27 cellular contexts compared by ENCODE assay signal in the genomic region with DNA sequence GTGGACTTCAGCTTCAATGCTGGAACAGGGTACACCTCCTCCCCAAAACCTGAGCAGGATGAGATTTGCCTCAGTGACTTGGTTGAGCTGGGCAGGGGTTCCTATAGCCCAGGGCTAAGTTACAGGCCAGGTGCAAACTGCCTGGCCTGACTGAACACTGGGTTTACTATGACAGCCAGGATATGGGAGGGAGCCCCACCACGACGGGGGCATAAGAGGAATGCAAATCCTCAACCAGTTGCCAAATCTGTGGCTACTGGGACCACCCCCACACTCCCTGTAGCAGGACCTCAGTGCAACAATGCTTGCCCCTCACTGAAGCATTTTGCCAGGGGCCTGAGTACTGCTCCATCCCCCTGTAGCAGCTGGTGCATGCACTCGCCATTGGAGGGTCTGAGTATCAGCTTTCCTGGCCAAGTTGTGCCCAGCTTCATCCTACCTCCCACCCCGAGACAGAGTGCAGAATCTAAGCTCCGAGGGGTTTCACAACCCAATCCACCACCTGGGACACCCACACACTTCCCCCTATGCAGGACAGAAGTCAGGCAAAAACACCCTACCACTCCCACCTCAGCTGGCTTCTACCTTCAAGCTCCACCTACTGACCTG. TPM values are rescaled to one million over a fixed set of nuclear protein-coding genes. Genes with fewer than 3 reads are reported as not detected.
DNase-seq lines count a peak whose midpoint lies in the region; ATAC-seq and TF ChIP-seq lines count a peak whose summit lies in the region.
"Had no signal": no experiment of that assay in that cellular context is flagged by ENCODE, and none has a peak within 500 bp of the region (broad histone marks: within the 10 kb centered on the region; RNA-seq: fewer than 3 reads in every experiment).

No MANE protein-coding gene starts in this region.

- H3K4me2 ChIP-seq in OCI-LY7 (ENCODE audit: low read length) = no peak overlapping the region

- DNase-seq in transverse colon (peak; percentile 13), occipital lobe (lab: John Stamatoyannopoulos, UW) (no peak), NCI-H2227 treated with DMSO at 0.1 percent for 48 hours (lab: John Stamatoyannopoulos, UW) (no peak), OCI-LY7 (ENCODE audit: low spot score) (no peak)
- DNase-seq: activated B cell treated with CpG ODN at 0.5 μM for 24 hours; activated CD8-positive, alpha-beta T cell treated with anti-CD3 and anti-CD28 coated beads for 36 hours; activated T-cell treated with anti-CD3 and anti-CD28 coated beads, Interleukin-2, amount 50 U/mL, for 72 hours; BE2C; foreskin fibroblast; hippocampal formation; islet precursor cell; KG1; NCI-H1092; NCI-H2107; NCI-H526; OCI-M1; stimulated activated CD4-positive, alpha-beta T cell treated with anti-CD3 and anti-CD28 coated beads, Interleukin-4, amount 100 ng/mL, for 1 hour; T-helper 17 cell had no signal

- in situ Hi-C loops in transverse colon (cut with MboI; ENCODE audit: low pct_ligation_motif_present in 1 of 4, low pct_unique_long_range_greater_than_20kb in 1 of 4, low sequenced_read_pairs in 3 of 4) = no loop called here

- CTCF ChIA-PET in OCI-LY7 (lab: Charles Lee; ENCODE audit: unreplicated experiment) = no interaction called here

- peak; percentile 29 for ATAC-seq in GM18909 (IDR thresholded peaks at IDR 0.05; ENCODE audit: poor library complexity, unreplicated experiment)
- peak; percentile 20 for ATAC-seq in HG02798 (IDR thresholded peaks at IDR 0.05; ENCODE audit: poor library complexity, unreplicated experiment)
- ATAC-seq: activated CD8-positive, alpha-beta T cell treated with anti-CD3 and anti-CD28 coated beads for 36 hours; activated T-cell treated with anti-CD3 and anti-CD28 coated beads, Interleukin-2, amount 50 U/mL, for 72 hours; natural killer cell treated with Interleukin-12 subunit alpha and Interleukin-12 subunit beta and Interleukin-15 and Interleukin-18, amount 100 ng/mL, for 72 hours; T-helper 17 cell had no signal

- no peak for TF ChIP-seq EP300 in transverse colon (IDR thresholded peaks at IDR 0.05; ENCODE audit: low read depth)

- H3K9me3 ChIP-seq in transverse colon (no peaks in the 10 kb centered on the region), OCI-LY7 (ENCODE audit: low read length) (peaks cover 1% of the 10 kb centered on the region; the same call in 1 of the 2 replicates)
- H3K9me3 ChIP-seq: BE2C, breast epithelium, prostate gland, SJSA1 had no signal

- H2AFZ ChIP-seq in OCI-LY7 (ENCODE audit: low read length) = no peak overlapping the region

- H3K4me1 ChIP-seq in transverse colon (peaks cover 0 to 13% (median 1%) of the 10 kb centered on the region in 4 donors), OCI-LY7 (ENCODE audit: insufficient read depth, low read length, poor library complexity, severe bottlenecking) (no peaks in the 10 kb centered on the region)
- H3K4me1 ChIP-seq: BE2C, breast epithelium, SJSA1 had no signal

- H4K20me1 ChIP-seq in OCI-LY7 (ENCODE audit: insufficient read depth, low read length) = no peaks in the 10 kb centered on the region

- H3K9me2 ChIP-seq in OCI-LY7 (ENCODE audit: insufficient read depth, low read length) = peaks cover 4% of the 10 kb centered on the region; the same call in 1 of the 2 replicates

- H3K79me2 ChIP-seq in OCI-LY7 (ENCODE audit: insufficient read depth, low read depth, low read length) = no peaks in the 10 kb centered on the region

- BruUV-seq in OCI-LY7 (replicated peaks; lab: Mats Ljungman, UMichigan) = no TSS peak

- TF ChIP-seq CTCF in VCaP (conservative IDR thresholded peaks at IDR 0.05) = no peak
- no peak for TF ChIP-seq CTCF in transverse colon (IDR thresholded peaks at IDR 0.05)
- no peak for TF ChIP-seq CTCF in OCI-LY7 (conservative IDR thresholded peaks at IDR 0.05; ENCODE audit: low read length)

- H3K27ac ChIP-seq in VCaP (peak overlapping the region; percentile 97), transverse colon (peak overlapping the region in 1 of 4 donors; percentile 49), OCI-LY7 (ENCODE audit: low read depth, low read length, poor library complexity, severe bottlenecking) (no peak overlapping the region)
- H3K27ac ChIP-seq: breast epithelium, prostate gland, SJSA1, skin epidermis had no signal

- H3K36me3 ChIP-seq in transverse colon = no peaks in the 10 kb centered on the region
- no peaks in the 10 kb centered on the region for H3K36me3 ChIP-seq in OCI-LY7 (ENCODE audit: insufficient read depth, low read length)
- H3K36me3 ChIP-seq: BE2C, breast epithelium, prostate gland, SJSA1 had no signal

- no peak for TF ChIP-seq POLR2A in transverse colon (IDR thresholded peaks at IDR 0.05)

- 53% methylated on average over 5 of the region's 5 CpGs; no CpG with 5 or more reads in 1 of the 2 donors for WGBS in transverse colon (ENCODE audit: low coverage in 1 of 2), 2 donors

- intact Hi-C loops in transverse colon (cut with DNase I; ENCODE audit: low total_unique reads) (no loop called here), OCI-LY7 (cut with micrococcal nuclease; ENCODE audit: unreplicated experiment) (no loop called here)

- no peaks in the 10 kb centered on the region for H3K27me3 ChIP-seq in transverse colon
- H3K27me3 ChIP-seq: BE2C, breast epithelium, SJSA1 had no signal

- H3K4me3 ChIP-seq in transverse colon = no peak overlapping the region
- no peak overlapping the region for H3K4me3 ChIP-seq in OCI-LY7 (ENCODE audit: low read depth, low read length, poor library complexity, severe bottlenecking)
- H3K4me3 ChIP-seq: breast epithelium, prostate gland, SJSA1, skin epidermis had no signal

- POLR2A ChIA-PET in OCI-LY7 (lab: Charles Lee) = interaction anchor here (0.6 to 1.2 kb wide), 2 partner anchors 152 to 615 kb away, joined by 3 read pairs; no protein-coding TSS in a partner anchor

RNA-seq across cellular contexts. Expression of gene TREML4, which starts 27.6 kb away (rescaled TPM):
- total RNA-seq in transverse colon (not detected), occipital lobe (not detected), OCI-LY7 (2022) (not detected in 2 replicates)
- not detected in 2 replicates for total RNA-seq in OCI-LY7 (2014; rRNA removed; shearing (Covaris generic))
- total RNA-seq: activated B cell treated with CpG ODN at 0.5 μM for 24 hours; activated CD8-positive, alpha-beta T cell treated with anti-CD3 and anti-CD28 coated beads for 36 hours; activated T-cell treated with anti-CD3 and anti-CD28 coated beads, Interleukin-2, amount 50 U/mL, for 72 hours; breast epithelium; natural killer cell treated with Interleukin-12 subunit alpha and Interleukin-12 subunit beta and Interleukin-15 and Interleukin-18, amount 100 ng/mL, for 72 hours; prostate gland; SJSA1; subcutaneous adipose tissue had no signal

RNA-seq across cellular contexts. Expression of gene TREM1, which starts 30.7 kb away (rescaled TPM):
- total RNA-seq in transverse colon (under 1 TPM in 1 of 4 donors, not detected in 3; 0.27 TPM), occipital lobe (not detected), OCI-LY7 (2022) (0.51 and 0.55 TPM in 2 replicates)
- 0.19 TPM in 1 of 2 replicates, not detected in the other for total RNA-seq in OCI-LY7 (2014; rRNA removed; shearing (Covaris generic))
- total RNA-seq: activated B cell treated with CpG ODN at 0.5 μM for 24 hours; activated CD8-positive, alpha-beta T cell treated with anti-CD3 and anti-CD28 coated beads for 36 hours; prostate gland; SJSA1 had no signal

RNA-seq across cellular contexts. Expression of gene TREML2, which starts 54.8 kb away (rescaled TPM):
- total RNA-seq in transverse colon (under 1 TPM in 2 of 4 donors, not detected in 2; 0.14 to 0.64 TPM), occipital lobe (not detected), OCI-LY7 (2022) (15.1 and 17.4 TPM in 2 replicates)
- 5.5 and 6.2 TPM in 2 replicates for total RNA-seq in OCI-LY7 (2014; rRNA removed; shearing (Covaris generic))
- total RNA-seq: SJSA1 had no signal
